Comparison of ENCODE assay signal across 17 cellular contexts in the genomic region with DNA sequence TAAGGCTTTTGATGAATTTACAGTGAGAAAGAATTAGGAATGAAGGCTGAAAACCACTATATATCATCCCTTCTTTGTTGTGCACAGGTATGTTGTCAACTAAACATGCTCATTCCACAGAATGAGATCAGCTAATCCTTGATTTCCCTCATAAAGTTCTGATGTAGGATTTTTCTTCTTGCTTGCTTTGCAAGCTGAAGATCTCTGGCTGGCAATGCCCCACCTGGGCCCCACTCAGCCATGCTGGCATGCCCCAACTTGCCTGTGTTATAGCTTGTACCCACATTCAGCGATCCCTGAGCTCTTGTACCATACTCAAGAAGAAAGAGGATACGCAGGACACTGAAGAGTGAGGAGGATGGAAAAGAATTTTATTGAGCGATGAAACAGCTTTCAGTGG. TPM values are rescaled to one million over a fixed set of nuclear protein-coding genes. Genes with fewer than 3 reads are reported as not detected.
DNase-seq lines count a peak whose midpoint lies in the region; ATAC-seq, FAIRE-seq and TF ChIP-seq lines count a peak whose summit lies in the region.
"Had no signal": no experiment of that assay in that cellular context is flagged by ENCODE, and none has a peak within 500 bp of the region (broad histone marks: within the 10 kb centered on the region; RNA-seq: fewer than 3 reads in every experiment).

No MANE protein-coding gene starts in this region.

- ATAC-seq in IMR-90 (ENCODE audit: low read depth) (no peak), PC-3 (no peak), GM18517 (IDR thresholded peaks at IDR 0.05; ENCODE audit: unreplicated experiment) (no peak), GM19452 (IDR thresholded peaks at IDR 0.05; ENCODE audit: unreplicated experiment) (no peak), HG03108 (IDR thresholded peaks at IDR 0.05; ENCODE audit: unreplicated experiment) (no peak)
- ATAC-seq: CD8-positive, alpha-beta T cell had no signal

- H3K27ac ChIP-seq in IMR-90 (ENCODE audit: insufficient read depth, low read length) (no peak overlapping the region), PC-3 (ENCODE audit: low read length) (peak overlapping the region; percentile 100), epithelial cell of prostate (peak overlapping the region; percentile 98), keratinocyte (ENCODE audit: control insufficient read depth, insufficient read depth, low read length) (no peak overlapping the region)

- no peaks in the 10 kb centered on the region for H3K79me1 ChIP-seq in IMR-90 (ENCODE audit: low read depth in 1 of 2, low read length in 2 of 2)

- no peak overlapping the region for H3K27ac Mint-ChIP-seq in activated CD4-positive, alpha-beta T cell treated with anti-CD3 and anti-CD28 coated beads, Interleukin-2, amount 10 ng/mL, durations not matched to agents 24 days and 14 days
- H3K27ac Mint-ChIP-seq: CD14-positive monocyte; CD8-positive, alpha-beta T cell had no signal

- H3K9ac ChIP-seq in IMR-90 (ENCODE audit: low read depth, low read length) (no peak overlapping the region), PC-3 (ENCODE audit: low read length) (peak overlapping the region; percentile 97), keratinocyte (ENCODE audit: control insufficient read depth, extremely low read depth, insufficient read depth, low read length) (no peak overlapping the region)

- no peak overlapping the region for H2BK120ac ChIP-seq in IMR-90 (ENCODE audit: low read depth, low read length)

- H2AK5ac ChIP-seq in IMR-90 (ENCODE audit: low read depth, low read length) = no peak overlapping the region

- H2AK9ac ChIP-seq in IMR-90 (replicated peaks; ENCODE audit: low read depth, low read length, poor library complexity) = peak overlapping the region; percentile 38

- no peak overlapping the region for H3K56ac ChIP-seq in IMR-90 (ENCODE audit: extremely low read depth, insufficient read depth, low read length)

- H3K18ac ChIP-seq in IMR-90 (ENCODE audit: low read depth, low read length) = no peak overlapping the region

- H3K27me3 Mint-ChIP-seq in activated CD4-positive, alpha-beta T cell treated with anti-CD3 and anti-CD28 coated beads, Interleukin-2, amount 10 ng/mL, durations not matched to agents 24 days and 14 days = no peaks in the 10 kb centered on the region

- no peaks in the 10 kb centered on the region for H3K9me3 Mint-ChIP-seq in activated CD4-positive, alpha-beta T cell treated with anti-CD3 and anti-CD28 coated beads, Interleukin-2, amount 10 ng/mL, durations not matched to agents 24 days and 14 days
- H3K9me3 Mint-ChIP-seq: CD8-positive, alpha-beta T cell had no signal

- no peak overlapping the region for H2BK5ac ChIP-seq in IMR-90 (ENCODE audit: low read depth, low read length, poor library complexity, severe bottlenecking)

- H3F3A ChIP-seq in PC-3 (ENCODE audit: low read length, unreplicated experiment) = peaks cover 15% of the 10 kb centered on the region

- H3K27me3 ChIP-seq in IMR-90 (ENCODE audit: control insufficient read depth, insufficient read depth, low read length) (no peaks in the 10 kb centered on the region), PC-3 (ENCODE audit: low read length) (no peaks in the 10 kb centered on the region), keratinocyte (ENCODE audit: control insufficient read depth, extremely low read depth, insufficient read depth, low read length) (no peaks in the 10 kb centered on the region)

- H3K4me1 ChIP-seq in IMR-90 (ENCODE audit: control insufficient read depth, insufficient read depth, low read length) (no peaks in the 10 kb centered on the region; the same call in 1 of the 2 replicates), PC-3 (ENCODE audit: insufficient read depth, low read length) (peaks cover 46% of the 10 kb centered on the region), keratinocyte (ENCODE audit: control insufficient read depth, extremely low read depth, insufficient read depth, low read length) (peaks cover 21% of the 10 kb centered on the region)

- H2BK15ac ChIP-seq in IMR-90 (ENCODE audit: low read depth, low read length) = no peak overlapping the region

- no peak overlapping the region for H2AFZ ChIP-seq in IMR-90 (replicated peaks; ENCODE audit: low read length, poor library complexity)
- no peak overlapping the region for H2AFZ ChIP-seq in PC-3 (ENCODE audit: low read length)
- H2AFZ ChIP-seq in keratinocyte (ENCODE audit: control insufficient read depth, low read length) = no peak overlapping the region

- no peak overlapping the region for H3K4me3 Mint-ChIP-seq in activated CD4-positive, alpha-beta T cell treated with anti-CD3 and anti-CD28 coated beads, Interleukin-2, amount 10 ng/mL, durations not matched to agents 24 days and 14 days
- H3K4me3 Mint-ChIP-seq: CD14-positive monocyte; CD8-positive, alpha-beta T cell; H9 had no signal

- H4K8ac ChIP-seq in IMR-90 (ENCODE audit: low read depth in 2 of 2, low read length in 2 of 2) = no peak overlapping the region

- TF ChIP-seq CTCF in IMR-90 (conservative IDR thresholded peaks at IDR 0.05; ENCODE audit: low read depth, low read length) = no peak
- no peak for TF ChIP-seq CTCF in PC-3 (conservative IDR thresholded peaks at IDR 0.05; ENCODE audit: low read depth, low read length)
- no peak for TF ChIP-seq CTCF in keratinocyte (optimal IDR thresholded peaks at IDR 0.05 in 1 of 3, IDR thresholded peaks at IDR 0.05 in 1 of 3, conservative IDR thresholded peaks at IDR 0.05 in 1 of 3; ENCODE audit: extremely low read depth in 1 of 3, insufficient read depth in 2 of 3, low read length in 3 of 3)

- no peak overlapping the region for H4K5ac ChIP-seq in IMR-90 (ENCODE audit: low read depth, low read length)

- no peak for FAIRE-seq in keratinocyte (lab: Jason Lieb, UNC)

- no peak overlapping the region for H2BK20ac ChIP-seq in IMR-90 (ENCODE audit: low read depth, low read length)

- H3K36me3 ChIP-seq in IMR-90 (ENCODE audit: control insufficient read depth, insufficient read depth, low read length) (no peaks in the 10 kb centered on the region), PC-3 (ENCODE audit: low read depth, low read length) (no peaks in the 10 kb centered on the region), keratinocyte (ENCODE audit: control insufficient read depth in 2 of 2, extremely low read depth in 1 of 2, insufficient read depth in 2 of 2, low read length in 2 of 2) (no peaks in the 10 kb centered on the region)

- H3K79me2 ChIP-seq in PC-3 (ENCODE audit: low read length) (no peaks in the 10 kb centered on the region), keratinocyte (ENCODE audit: control insufficient read depth, insufficient read depth, low read length) (no peaks in the 10 kb centered on the region)

- dilution Hi-C loops in IMR-90 (cut with HindIII; ENCODE audit: low sequenced_read_pairs, unreplicated experiment) = no loop called here
- dilution Hi-C loops in keratinocyte (cut with MboI; ENCODE audit: extremely low pct_ligation_motif_present, low sequenced_read_pairs) = no loop called here

- intact Hi-C loops in IMR-90 (cut with micrococcal nuclease) (no loop called here), PC-3 (cut with micrococcal nuclease) (loop anchor here (5.0 kb wide), 2 partner anchors 93 to 107 kb away; partner anchors contain the start of gene SERPINB7)
- intact Hi-C loops in activated CD4-positive, alpha-beta T cell treated with anti-CD3 and anti-CD28 coated beads, Interleukin-2, amount 10 ng/mL, durations not matched to agents 24 days and 14 days (cut with micrococcal nuclease) = no loop called here

- H3K4ac ChIP-seq in IMR-90 (ENCODE audit: low read depth, low read length) = no peak overlapping the region

- in situ Hi-C loops in IMR-90 (cut with MboI; ENCODE audit: low sequenced_read_pairs) = no loop called here

- no peak overlapping the region for H3K14ac ChIP-seq in IMR-90 (replicated peaks; ENCODE audit: low read depth, low read length)

- WGBS in IMR-90 (ENCODE audit: extremely low coverage in 2 of 2, insufficient read length in 1 of 2), 2 experiments = no CpG with 5 or more reads among the region's 3 CpGs

- TF ChIP-seq POLR2A in IMR-90 (IDR thresholded peaks at IDR 0.05; ENCODE audit: low read depth, low read length) = no peak

- no peaks in the 10 kb centered on the region; the same call in 1 of the 2 replicates for H3K9me1 ChIP-seq in IMR-90 (ENCODE audit: insufficient read depth, low read length)
- no peaks in the 10 kb centered on the region for H3K9me1 ChIP-seq in keratinocyte (ENCODE audit: control insufficient read depth, extremely low read depth, insufficient read depth, low read length)

- no peaks in the 10 kb centered on the region for H3K36me3 Mint-ChIP-seq in activated CD4-positive, alpha-beta T cell treated with anti-CD3 and anti-CD28 coated beads, Interleukin-2, amount 10 ng/mL, durations not matched to agents 24 days and 14 days (ENCODE audit: low read depth)
- H3K36me3 Mint-ChIP-seq: CD14-positive monocyte; CD8-positive, alpha-beta T cell had no signal

- no peaks in the 10 kb centered on the region for H3K4me1 Mint-ChIP-seq in activated CD4-positive, alpha-beta T cell treated with anti-CD3 and anti-CD28 coated beads, Interleukin-2, amount 10 ng/mL, durations not matched to agents 24 days and 14 days
- H3K4me1 Mint-ChIP-seq: CD14-positive monocyte had no signal

- H4K20me1 ChIP-seq in IMR-90 (ENCODE audit: insufficient read depth, low read length) (no peaks in the 10 kb centered on the region), PC-3 (ENCODE audit: low read length) (no peaks in the 10 kb centered on the region), keratinocyte (ENCODE audit: control insufficient read depth, extremely low read depth, insufficient read depth, low read length) (no peaks in the 10 kb centered on the region)

- no peaks in the 10 kb centered on the region for H3K9me2 ChIP-seq in PC-3 (replicated peaks; ENCODE audit: low read length)

- TF ChIP-seq RAD21 in IMR-90 (IDR thresholded peaks at IDR 0.05; ENCODE audit: low read length) = no peak

- H4K91ac ChIP-seq in IMR-90 (ENCODE audit: insufficient read depth, low read depth, low read length) = no peak overlapping the region

- BruUV-seq in IMR-90 (replicated peaks; lab: Mats Ljungman, UMichigan) (no TSS peak), PC-3 (replicated peaks; lab: Mats Ljungman, UMichigan) (no TSS peak)

- POLR2A ChIA-PET in IMR-90 (lab: Charles Lee; ENCODE audit: unreplicated experiment) (no interaction called here), PC-3 (lab: Charles Lee; ENCODE audit: unreplicated experiment) (no interaction called here)

- CTCF ChIA-PET in IMR-90 (lab: Yijun Ruan, JAX) (interaction anchor here (2.0 kb wide), 1 partner anchor 10 kb away, joined by 4 read pairs; no protein-coding TSS in a partner anchor), PC-3 (lab: Charles Lee) (no interaction called here)

- H3K9me3 ChIP-seq in IMR-90 (ENCODE audit: control insufficient read depth, insufficient read depth, low read length) (no peaks in the 10 kb centered on the region), PC-3 (ENCODE audit: low read length) (no peaks in the 10 kb centered on the region), keratinocyte (ENCODE audit: control insufficient read depth, low read depth, low read length) (no peaks in the 10 kb centered on the region)

- H3K4me2 ChIP-seq in IMR-90 (ENCODE audit: low read depth, low read length) = no peak overlapping the region
- H3K4me2 ChIP-seq in PC-3 (ENCODE audit: low read length) = no peak overlapping the region
- peak overlapping the region; percentile 18 for H3K4me2 ChIP-seq in keratinocyte (ENCODE audit: control insufficient read depth, extremely low read depth, insufficient read depth, low read depth, low read length)

- H3K4me3 ChIP-seq in IMR-90 (ENCODE audit: insufficient read depth, low read depth, low read length) (no peak overlapping the region), PC-3 (ENCODE audit: low read length) (no peak overlapping the region), keratinocyte (ENCODE audit: control insufficient read depth in 2 of 3, extremely low read depth in 1 of 3, insufficient read depth in 2 of 3, low read depth in 1 of 3, low read length in 3 of 3) (no peak overlapping the region)

- H3K23ac ChIP-seq in IMR-90 (ENCODE audit: low read depth, low read length) = no peak overlapping the region

- DNase-seq in IMR-90 (no peak), PC-3 (no peak), epithelial cell of prostate (ENCODE audit: low read depth, low spot score) (peak; percentile 53), keratinocyte (ENCODE audit: low read depth, low spot score) (peak; percentile 28)
- no peak for DNase-seq in activated CD4-positive, alpha-beta T cell treated with anti-CD3 and anti-CD28 coated beads, Interleukin-2, amount 10 ng/mL, durations not matched to agents 24 days and 14 days
- DNase-seq: CD8-positive, alpha-beta T cell; COR-L47; DMS153; GOT3; H9 had no signal

RNA-seq across cellular contexts. Expression of gene SERPINB11, which starts 18.0 kb away (rescaled TPM):
- total RNA-seq in IMR-90 (2012; rRNA removed) (0.18 TPM in 1 of 2 replicates, not detected in the other), PC-3 (2014; rRNA removed) (not detected in 2 replicates)
- polyA plus RNA-seq in IMR-90 (2012; rRNA removed) (0.12 TPM in 1 of 2 replicates, not detected in the other), keratinocyte (not detected in 3 replicates)
- polyA plus RNA-seq in IMR-90 (2012; cell fraction: cytosol; rRNA removed) = not detected in 2 replicates
- polyA plus RNA-seq in IMR-90 (2012; cell fraction: nucleus; rRNA removed; ENCODE audit: low replicate concordance) = 0.05 TPM in 2 replicates
- polyA plus RNA-seq in keratinocyte (2011; ENCODE audit: low read depth) = not detected
- not detected in 2 replicates for polyA plus RNA-seq in keratinocyte (2011; cell fraction: cytosol; rRNA removed)
- polyA plus RNA-seq in keratinocyte (2011; cell fraction: nucleus; rRNA removed) = not detected in 2 replicates
- not detected in 2 replicates for polyA plus RNA-seq in keratinocyte (2012; ENCODE audit: low replicate concordance)
- polyA minus RNA-seq in keratinocyte = not detected in 3 replicates
- polyA minus RNA-seq in keratinocyte (2011; cell fraction: cytosol; rRNA and poly(A)+ RNA removed) = not detected
- polyA minus RNA-seq in keratinocyte (2011; cell fraction: nucleus; rRNA and poly(A)+ RNA removed) = not detected in 2 replicates
- not detected in 2 replicates for total RNA-seq in activated CD4-positive, alpha-beta T cell treated with anti-CD3 and anti-CD28 coated beads, Interleukin-2, amount 10 ng/mL, durations not matched to agents 24 days and 14 days
- total RNA-seq: A673; CD8-positive, alpha-beta T cell; H9; HT1080 had no signal
- polyA plus RNA-seq: BJ, CD14-positive monocyte had no signal

RNA-seq across cellular contexts. Expression of gene SERPINB3, which starts 23.0 kb away (rescaled TPM):
- not detected in 2 replicates for total RNA-seq in IMR-90 (2012; rRNA removed)
- polyA plus RNA-seq in IMR-90 (2012; rRNA removed) = not detected in 2 replicates
- not detected in 2 replicates for polyA plus RNA-seq in IMR-90 (2012; cell fraction: cytosol; rRNA removed)
- not detected in 2 replicates for polyA plus RNA-seq in IMR-90 (2012; cell fraction: nucleus; rRNA removed; ENCODE audit: low replicate concordance)
- 5.6 and 6.3 TPM in 2 replicates for total RNA-seq in PC-3 (2014; rRNA removed)
- polyA plus RNA-seq in keratinocyte = 3.8 to 26.8 TPM (median 12.7 TPM) in 3 replicates
- 39.6 TPM for polyA plus RNA-seq in keratinocyte (2011; ENCODE audit: low read depth)
- 5.3 and 8.6 TPM in 2 replicates for polyA plus RNA-seq in keratinocyte (2011; cell fraction: cytosol; rRNA removed)
- polyA plus RNA-seq in keratinocyte (2011; cell fraction: nucleus; rRNA removed) = 7.8 and 8.2 TPM in 2 replicates
- polyA plus RNA-seq in keratinocyte (2012; ENCODE audit: low replicate concordance) = 2.4 and 61.2 TPM in 2 replicates
- 0.30 to 16.2 TPM (median 8.3 TPM) in 3 replicates for polyA minus RNA-seq in keratinocyte
- polyA minus RNA-seq in keratinocyte (2011; cell fraction: cytosol; rRNA and poly(A)+ RNA removed) = 2.5 TPM
- polyA minus RNA-seq in keratinocyte (2011; cell fraction: nucleus; rRNA and poly(A)+ RNA removed) = 2.8 and 3.6 TPM in 2 replicates
- not detected in 2 replicates for total RNA-seq in activated CD4-positive, alpha-beta T cell treated with anti-CD3 and anti-CD28 coated beads, Interleukin-2, amount 10 ng/mL, durations not matched to agents 24 days and 14 days
- total RNA-seq: A673; CD8-positive, alpha-beta T cell; HT1080 had no signal
- polyA plus RNA-seq: BJ, CD14-positive monocyte had no signal

RNA-seq across cellular contexts. Expression of gene SERPINB4, which starts 40.7 kb away (rescaled TPM):
- total RNA-seq in IMR-90 (2012; rRNA removed) (not detected in 2 replicates), PC-3 (2014; rRNA removed) (0.40 TPM in 1 of 2 replicates, not detected in the other)
- polyA plus RNA-seq in IMR-90 (2012; rRNA removed) (not detected in 2 replicates), keratinocyte (0.52 to 4.7 TPM (median 2.4 TPM) in 3 replicates)
- polyA plus RNA-seq in IMR-90 (2012; cell fraction: cytosol; rRNA removed) = not detected in 2 replicates
- not detected in 2 replicates for polyA plus RNA-seq in IMR-90 (2012; cell fraction: nucleus; rRNA removed; ENCODE audit: low replicate concordance)
- polyA plus RNA-seq in keratinocyte (2011; ENCODE audit: low read depth) = 7.5 TPM
- 0.77 and 0.96 TPM in 2 replicates for polyA plus RNA-seq in keratinocyte (2011; cell fraction: cytosol; rRNA removed)
- 0.85 and 1.0 TPM in 2 replicates for polyA plus RNA-seq in keratinocyte (2011; cell fraction: nucleus; rRNA removed)
- polyA plus RNA-seq in keratinocyte (2012; ENCODE audit: low replicate concordance) = 0.34 and 6.5 TPM in 2 replicates
- 1.5 to 2.6 TPM (median 2.4 TPM) in 3 replicates for polyA minus RNA-seq in keratinocyte
- not detected for polyA minus RNA-seq in keratinocyte (2011; cell fraction: cytosol; rRNA and poly(A)+ RNA removed)
- 1.6 TPM in 1 of 2 replicates, not detected in the other for polyA minus RNA-seq in keratinocyte (2011; cell fraction: nucleus; rRNA and poly(A)+ RNA removed)
- not detected in 2 replicates for total RNA-seq in activated CD4-positive, alpha-beta T cell treated with anti-CD3 and anti-CD28 coated beads, Interleukin-2, amount 10 ng/mL, durations not matched to agents 24 days and 14 days
- total RNA-seq: A673; CD8-positive, alpha-beta T cell; HT1080 had no signal
- polyA plus RNA-seq: CD14-positive monocyte had no signal

Comparison
In these comparisons a context has a peak if more than half of its experiments do, and no peak if none do; other contexts are left out.
1. DNase-seq: peak in epithelial cell of prostate (single experiment) and keratinocyte (single experiment); none in IMR-90 (single experiment), PC-3 (single experiment) and activated CD4-positive, alpha-beta T cell treated with anti-CD3 and anti-CD28 coated beads, Interleukin-2, amount 10 ng/mL, durations not matched to agents 24 days and 14 days (single experiment).
2. H3K27ac ChIP-seq: peak in PC-3 (single experiment) and epithelial cell of prostate (single experiment); none in IMR-90 (single experiment) and keratinocyte (single experiment).